ENCODE assay signal across 1 cellular context in genomic region chr12:3123729-3124128, GRCh38.
TF ChIP-seq lines count a peak whose summit lies in the region.

No MANE protein-coding gene starts in this region.

TF ChIP-seq in H1, 55 proteins besides CTCF, POLR2A, EP300 and RAD21 (continued from another document):
- TF ChIP-seq EZH2 (IDR thresholded peaks at IDR 0.05; ENCODE audit: low read depth, low read length, severe bottlenecking): no peak
- TF ChIP-seq TAF1 (IDR thresholded peaks at IDR 0.05; ENCODE audit: low read depth, low read length): no peak
- TF ChIP-seq NANOG (IDR thresholded peaks at IDR 0.05; ENCODE audit: insufficient read depth, low read depth, low read length, poor library complexity, severe bottlenecking): no peak
- no peak for TF ChIP-seq SRF (IDR thresholded peaks at IDR 0.05; ENCODE audit: low read depth, low read length)
- no peak for TF ChIP-seq TAF7 (optimal IDR thresholded peaks at IDR 0.05; ENCODE audit: borderline replicate concordance, low read depth, low read length)
- no peak for TF ChIP-seq HDAC6 (IDR thresholded peaks at IDR 0.05; ENCODE audit: low read depth, low read length)
- no peak for TF ChIP-seq TEAD4 (IDR thresholded peaks at IDR 0.05; ENCODE audit: low read depth, low read length)
- TF ChIP-seq CHD7 (IDR thresholded peaks at IDR 0.05; ENCODE audit: insufficient replicate concordance, low read length): no peak
- no peak for TF ChIP-seq CTBP2 (IDR thresholded peaks at IDR 0.05; ENCODE audit: borderline replicate concordance, insufficient read depth, insufficient read length, low read length)
- no peak for TF ChIP-seq JUND (IDR thresholded peaks at IDR 0.05; ENCODE audit: low read length)
- TF ChIP-seq NRF1 (IDR thresholded peaks at IDR 0.05; ENCODE audit: low read depth, low read length): no peak
- TF ChIP-seq RFX5 (IDR thresholded peaks at IDR 0.05; ENCODE audit: borderline replicate concordance, low read depth, low read length): no peak
- no peak for TF ChIP-seq ZNF274 (IDR thresholded peaks at IDR 0.05; ENCODE audit: borderline replicate concordance, extremely low read depth, low read length)
- TF ChIP-seq SP4 (IDR thresholded peaks at IDR 0.05; ENCODE audit: low read length): no peak
- TF ChIP-seq TBP (IDR thresholded peaks at IDR 0.05; ENCODE audit: low read depth, low read length): no peak
- TF ChIP-seq RNF2 (IDR thresholded peaks at IDR 0.05; ENCODE audit: borderline replicate concordance, low read depth, low read length, missing control alignments, poor library complexity, severe bottlenecking): no peak
- TF ChIP-seq GABPA (IDR thresholded peaks at IDR 0.05; ENCODE audit: borderline replicate concordance, insufficient read depth, low read length): no peak
TF ChIP-seq in H1: peak in this region for 0.
